In the genomic region with DNA sequence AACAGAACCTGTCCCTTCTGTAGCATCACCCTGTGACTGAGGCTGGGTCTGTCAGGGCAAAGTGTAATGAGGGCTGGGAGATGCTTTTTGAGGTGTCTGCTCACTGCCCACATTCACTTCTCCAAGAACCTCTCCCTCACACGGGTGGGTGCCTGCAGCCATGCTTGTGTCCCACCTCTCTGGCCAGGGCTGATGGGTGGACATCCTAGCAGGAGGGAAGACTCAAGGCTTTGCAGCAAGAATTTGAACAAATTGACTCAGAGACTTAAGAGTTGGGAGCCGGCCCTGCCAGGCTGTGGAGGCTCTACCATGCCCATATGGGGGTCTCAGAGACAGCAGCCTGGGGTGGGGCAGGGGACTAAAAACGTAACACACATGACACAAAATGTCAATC, we compare ENCODE assay signal across 10 cellular contexts.
"Had no signal": no experiment of that assay in that cellular context is flagged by ENCODE, and none has a peak within 500 bp of the region (broad histone marks: within the 10 kb centered on the region; RNA-seq: fewer than 3 reads in every experiment).

No MANE protein-coding gene starts in this region.

- H3K4me1 Mint-ChIP-seq: naive B cell; stimulated activated naive B cell treated with anti-CD40 and anti-IgM and Interleukin-4, amounts not matched to agents 10 μg/mL and 1 μg/mL and 100 μg/mL, for 72 hours had no signal

- H3K27me3 ChIP-seq: adrenal gland, tibial nerve, vagina had no signal

- H3K4me1 ChIP-seq: adrenal gland, tibial nerve, vagina had no signal

- H3K4me3 ChIP-seq: adrenal gland, tibial nerve, vagina had no signal

- H3K27ac Mint-ChIP-seq: stimulated activated naive B cell treated with anti-CD40 and anti-IgM and Interleukin-4, amounts not matched to agents 10 μg/mL and 1 μg/mL and 100 μg/mL, for 72 hours had no signal

- H3K36me3 ChIP-seq: adrenal gland, tibial nerve, vagina had no signal

- H3K27ac ChIP-seq: adrenal gland, tibial nerve, vagina had no signal

- H3K36me3 Mint-ChIP-seq: naive B cell; stimulated activated naive B cell treated with anti-CD40 and anti-IgM and Interleukin-4, amounts not matched to agents 10 μg/mL and 1 μg/mL and 100 μg/mL, for 72 hours had no signal

- H3K9me3 ChIP-seq: adrenal gland, tibial nerve, vagina had no signal

- H3K4me3 Mint-ChIP-seq: stimulated activated naive B cell treated with anti-CD40 and anti-IgM and Interleukin-4, amounts not matched to agents 10 μg/mL and 1 μg/mL and 100 μg/mL, for 72 hours had no signal

- DNase-seq: activated CD4-positive, alpha-beta T cell treated with anti-CD3 and anti-CD28 coated beads, Interleukin-2, amount 50 U/mL, for 1 hour; activated T-cell treated with anti-CD3 and anti-CD28 coated beads for 4 hours; caudate nucleus; glutamatergic neuron; naive B cell had no signal

- FAIRE-seq: colon had no signal
